ENCODE assay signal across 26 cellular contexts in the genomic region with DNA sequence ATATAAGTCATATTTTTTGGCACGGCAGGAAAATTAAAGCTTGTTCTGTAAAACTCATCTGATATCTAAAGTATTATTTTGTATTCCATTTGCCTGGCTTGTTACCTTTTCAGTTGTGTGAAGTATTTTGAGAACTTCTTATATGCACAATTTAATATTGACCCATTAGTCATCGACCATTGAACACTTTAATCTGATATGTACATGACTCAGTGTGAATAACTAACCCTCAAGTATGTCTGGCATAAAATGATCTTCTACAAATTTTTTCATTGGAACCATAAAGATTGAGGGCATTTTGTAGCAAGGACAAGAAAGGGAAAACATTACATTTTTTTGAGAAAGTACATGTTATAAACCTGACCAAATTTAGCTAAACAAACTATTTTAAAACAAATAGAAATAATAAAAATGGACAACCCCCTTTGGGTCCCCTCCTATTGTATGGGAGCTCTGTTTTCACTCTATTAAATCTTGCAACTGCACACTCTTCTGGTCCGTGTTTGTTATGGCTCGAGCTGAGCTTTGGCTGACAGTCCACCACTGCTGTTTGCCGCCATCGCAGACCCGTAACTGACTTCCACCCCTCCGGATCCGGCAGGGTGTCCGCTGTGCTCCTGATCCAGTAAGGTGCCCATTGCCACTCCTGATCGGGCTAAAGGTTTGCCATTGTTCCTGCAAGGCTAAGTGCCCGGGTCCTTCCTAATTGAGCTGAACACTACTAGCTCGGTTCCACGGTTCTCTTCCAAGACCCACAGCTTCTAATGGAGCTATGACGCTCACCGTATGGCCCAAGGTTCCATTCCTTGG.
DNase-seq lines count a peak whose midpoint lies in the region; ATAC-seq and TF ChIP-seq lines count a peak whose summit lies in the region.
"Had no signal": no experiment of that assay in that cellular context is flagged by ENCODE, and none has a peak within 500 bp of the region (broad histone marks: within the 10 kb centered on the region; RNA-seq: fewer than 3 reads in every experiment).

No MANE protein-coding gene starts in this region.

- CTCF ChIA-PET in Calu3 (lab: Charles Lee) = no interaction called here

- peaks cover 19% of the 10 kb centered on the region for H3K4me1 ChIP-seq in skeletal muscle satellite cell (ENCODE audit: control insufficient read depth, insufficient read depth, low read length)
- H3K4me1 ChIP-seq in tibial artery = no peaks in the 10 kb centered on the region
- H3K4me1 ChIP-seq: BLaER1, upper lobe of right lung had no signal

- H3K9me3 ChIP-seq in skeletal muscle satellite cell (replicated peaks; ENCODE audit: low read length) (no peaks in the 10 kb centered on the region), tibial artery (no peaks in the 10 kb centered on the region)
- H3K9me3 ChIP-seq: BLaER1, HAP-1, upper lobe of right lung had no signal

- ATAC-seq in SK-N-SH treated with all-trans-retinoic acid at 6 μM for 48 hours (peak; percentile 64; the same call in 2 of the 3 replicates), GM21447 (IDR thresholded peaks at IDR 0.05; ENCODE audit: unreplicated experiment) (no peak)
- ATAC-seq: sciatic nerve, T-cell, upper lobe of right lung had no signal

- peak; percentile 4 for DNase-seq in HFFc6
- DNase-seq in fibroblast of peridontal ligament (ENCODE audit: extremely low read depth) = peak; percentile 30
- no peak for DNase-seq in activated CD4-positive, CD25-positive, alpha-beta regulatory T cell treated with anti-CD3 and anti-CD28 coated beads, Interleukin-2, amount 50 U/mL, for 72 hours
- no peak for DNase-seq in Calu3
- DNase-seq in tibial artery = no peak
- DNase-seq: activated CD4-positive, alpha-beta T cell treated with anti-CD3 and anti-CD28 coated beads, Interleukin-2, amount 50 U/mL, for 1 hour; activated gamma-delta T cell treated with Interleukin-2 at 50 U/mL for 16 hours; endodermal cell; GDM1; hypothalamus; kidney glomerular epithelial cell; MM.1S; naive B cell; NCI-H187 treated with DMSO at 0.1 percent for 48 hours; RPMI8226; stimulated activated CD4-positive, alpha-beta T cell treated with anti-CD3 and anti-CD28 coated beads, Interleukin-2, amount 100 ng/mL, for 48 hours; T-cell; upper lobe of right lung had no signal

- H3K27me3 Mint-ChIP-seq in HFFc6 (ENCODE audit: insufficient read depth) (peaks cover 3% of the 10 kb centered on the region), Calu3 (ENCODE audit: unreplicated experiment) (no peaks in the 10 kb centered on the region)
- H3K27me3 Mint-ChIP-seq: IgD-negative memory B cell, memory B cell, naive B cell, T-cell had no signal

- BruUV-seq in Calu3 (replicated peaks; lab: Mats Ljungman, UMichigan) = no TSS peak

- no peak overlapping the region for H3K9ac ChIP-seq in skeletal muscle satellite cell (ENCODE audit: low read depth, low read length)
- H3K9ac ChIP-seq: BLaER1 had no signal

- TF ChIP-seq CTCF in HFFc6 (IDR thresholded peaks at IDR 0.05) = no peak
- TF ChIP-seq CTCF in Calu3 (IDR thresholded peaks at IDR 0.05; ENCODE audit: unreplicated experiment) = no peak
- no peak for TF ChIP-seq CTCF in tibial artery (IDR thresholded peaks at IDR 0.05)

- H3K4me1 Mint-ChIP-seq in HFFc6 (ENCODE audit: low read depth) = peaks cover 26% of the 10 kb centered on the region
- no peaks in the 10 kb centered on the region for H3K4me1 Mint-ChIP-seq in Calu3 (ENCODE audit: low read depth, unreplicated experiment)
- H3K4me1 Mint-ChIP-seq: endodermal cell, IgD-negative memory B cell, memory B cell, naive B cell, T-cell had no signal

- H3K4me3 Mint-ChIP-seq in HFFc6 (no peak overlapping the region), Calu3 (ENCODE audit: low read depth, unreplicated experiment) (no peak overlapping the region)
- H3K4me3 Mint-ChIP-seq: endodermal cell, memory B cell, naive B cell, T-cell had no signal

- peak overlapping the region; percentile 32 for H3K4me3 ChIP-seq in skeletal muscle satellite cell (ENCODE audit: low read length)
- H3K4me3 ChIP-seq in tibial artery = no peak overlapping the region
- H3K4me3 ChIP-seq: BLaER1, HAP-1, upper lobe of right lung had no signal

- H3K27me3 ChIP-seq in skeletal muscle satellite cell (ENCODE audit: control insufficient read depth, insufficient read depth, low read length) (no peaks in the 10 kb centered on the region), tibial artery (no peaks in the 10 kb centered on the region)
- H3K27me3 ChIP-seq: BLaER1, upper lobe of right lung had no signal

- no peak overlapping the region for H3K27ac ChIP-seq in tibial artery
- H3K27ac ChIP-seq: BLaER1, upper lobe of right lung had no signal

- H3K36me3 Mint-ChIP-seq in HFFc6 (ENCODE audit: low read depth) (no peaks in the 10 kb centered on the region), Calu3 (ENCODE audit: insufficient read depth, unreplicated experiment) (no peaks in the 10 kb centered on the region)
- H3K36me3 Mint-ChIP-seq: IgD-negative memory B cell, memory B cell, naive B cell, T-cell had no signal

- H3K36me3 ChIP-seq in skeletal muscle satellite cell (ENCODE audit: insufficient read depth, low read length) (no peaks in the 10 kb centered on the region), tibial artery (no peaks in the 10 kb centered on the region)
- H3K36me3 ChIP-seq: BLaER1, HAP-1, upper lobe of right lung had no signal

- H3K9me3 Mint-ChIP-seq in HFFc6 = no peaks in the 10 kb centered on the region
- H3K9me3 Mint-ChIP-seq in Calu3 (ENCODE audit: low read depth, unreplicated experiment) = no peaks in the 10 kb centered on the region
- H3K9me3 Mint-ChIP-seq: endodermal cell, naive B cell had no signal

- intact Hi-C loops in Calu3 (cut with micrococcal nuclease; ENCODE audit: unreplicated experiment) (no loop called here), tibial artery (cut with DNase I; ENCODE audit: low total_unique reads) (no loop called here)

- peak overlapping the region; percentile 55 for H3K4me2 ChIP-seq in skeletal muscle satellite cell (ENCODE audit: low read length)
- H3K4me2 ChIP-seq: BLaER1 had no signal

- H3K27ac Mint-ChIP-seq in HFFc6 (no peak overlapping the region), Calu3 (ENCODE audit: unreplicated experiment) (no peak overlapping the region)
- H3K27ac Mint-ChIP-seq: endodermal cell, IgD-negative memory B cell, memory B cell, naive B cell, T-cell had no signal

TF ChIP-seq in SK-N-SH treated with all-trans-retinoic acid at 6 μM for 48 hours, 23 proteins besides CTCF, POLR2A, EP300 and RAD21:
- TF ChIP-seq, protein P1, sequence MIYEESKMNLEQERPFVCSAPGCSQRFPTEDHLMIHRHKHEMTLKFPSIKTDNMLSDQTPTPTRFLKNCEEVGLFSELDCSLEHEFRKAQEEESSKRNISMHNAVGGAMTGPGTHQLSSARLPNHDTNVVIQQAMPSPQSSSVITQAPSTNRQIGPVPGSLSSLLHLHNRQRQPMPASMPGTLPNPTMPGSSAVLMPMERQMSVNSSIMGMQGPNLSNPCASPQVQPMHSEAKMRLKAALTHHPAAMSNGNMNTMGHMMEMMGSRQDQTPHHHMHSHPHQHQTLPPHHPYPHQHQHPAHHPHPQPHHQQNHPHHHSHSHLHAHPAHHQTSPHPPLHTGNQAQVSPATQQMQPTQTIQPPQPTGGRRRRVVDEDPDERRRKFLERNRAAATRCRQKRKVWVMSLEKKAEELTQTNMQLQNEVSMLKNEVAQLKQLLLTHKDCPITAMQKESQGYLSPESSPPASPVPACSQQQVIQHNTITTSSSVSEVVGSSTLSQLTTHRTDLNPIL (CRISPR knock-in tag; IDR thresholded peaks at IDR 0.05; ENCODE audit: low read depth) = no peak
- TF ChIP-seq ISL1 (CRISPR knock-in tag; IDR thresholded peaks at IDR 0.05) = 0 out of 2 replicates have a peak, but pooled peaks have one; percentile 45

Comparison
In these comparisons a context has a peak if more than half of its experiments do, and no peak if none do; other contexts are left out.
1. DNase-seq: peak in HFFc6 (single experiment) and fibroblast of peridontal ligament (single experiment); none in activated CD4-positive, CD25-positive, alpha-beta regulatory T cell treated with anti-CD3 and anti-CD28 coated beads, Interleukin-2, amount 50 U/mL, for 72 hours (single experiment), Calu3 (single experiment) and tibial artery (0 of 2).